In genomic region chr4:1348014-1348513, GRCh38 we compare ENCODE assay signal across 8 cellular contexts. TPM values are rescaled to one million over a fixed set of nuclear protein-coding genes. Genes with fewer than 3 reads are reported as not detected.
DNase-seq lines count a peak whose midpoint lies in the region; ATAC-seq and TF ChIP-seq lines count a peak whose summit lies in the region.

No MANE protein-coding gene starts in this region.

- H4K20me1 ChIP-seq in PC-3 (ENCODE audit: low read length) = no peaks in the 10 kb centered on the region

- H3K9ac ChIP-seq in PC-3 (ENCODE audit: low read length) (peak overlapping the region; percentile 85), endodermal cell (ENCODE audit: extremely low read depth, low read length, poor library complexity, severe bottlenecking) (peak overlapping the region; percentile 86)

- H3K9me2 ChIP-seq in PC-3 (replicated peaks; ENCODE audit: low read length) = no peaks in the 10 kb centered on the region

- H3K4me3 ChIP-seq in PC-3 (ENCODE audit: low read length) (peak overlapping the region; percentile 73), endodermal cell (ENCODE audit: low read length) (peak overlapping the region; percentile 97), neuron (ENCODE audit: low read length) (peak overlapping the region; percentile 65)

- 88 to 92% methylated on average over 12 of the region's 12 CpGs for WGBS in endodermal cell (ENCODE audit: insufficient coverage in 1 of 2, insufficient read length in 1 of 2), 2 experiments

- H3K9me3 Mint-ChIP-seq in CD14-positive monocyte (peaks cover 0 to 7% (median 1%) of the 10 kb centered on the region in 7 donors), endodermal cell (no peaks in the 10 kb centered on the region)

- peak overlapping the region; percentile 64 for H2AFZ ChIP-seq in PC-3 (ENCODE audit: low read length)
- H2AFZ ChIP-seq in neuron (ENCODE audit: low read depth, low read length) = no peak overlapping the region

- POLR2A ChIA-PET in PC-3 (lab: Charles Lee; ENCODE audit: unreplicated experiment) = no interaction called here

- H3K36me3 ChIP-seq in PC-3 (ENCODE audit: low read depth, low read length) = no peaks in the 10 kb centered on the region
- peaks cover 25% of the 10 kb centered on the region for H3K36me3 ChIP-seq in endodermal cell (ENCODE audit: control insufficient read depth, insufficient read depth, low read length)
- H3K36me3 ChIP-seq in neuron (ENCODE audit: insufficient read depth, low read length) = peaks cover 16% of the 10 kb centered on the region

- H3K4me1 ChIP-seq in PC-3 (ENCODE audit: insufficient read depth, low read length) = peaks cover 35% of the 10 kb centered on the region
- no peaks in the 10 kb centered on the region for H3K4me1 ChIP-seq in endodermal cell (ENCODE audit: control insufficient read depth, insufficient read depth, low read length)
- peaks cover 19% of the 10 kb centered on the region for H3K4me1 ChIP-seq in neuron (ENCODE audit: insufficient read depth, low read length)

- DNase-seq in CD14-positive monocyte (ENCODE audit: low spot score) = no peak
- DNase-seq in PC-3 = no peak
- DNase-seq in endodermal cell = no peak
- no peak for DNase-seq in GM10266 (ENCODE audit: extremely low spot score)
- DNase-seq in mesenteric fat pad (ENCODE audit: low spot score) = no peak
- no peak for DNase-seq in SKM-1 (lab: John Stamatoyannopoulos, UW; ENCODE audit: unreplicated experiment)
- no peak for DNase-seq in globus pallidus (ENCODE audit: low spot score)

- CTCF ChIA-PET in PC-3 (lab: Charles Lee) = no interaction called here

- TF ChIP-seq CTCF in CD14-positive monocyte (IDR thresholded peaks at IDR 0.05) (no peak), PC-3 (conservative IDR thresholded peaks at IDR 0.05; ENCODE audit: low read depth, low read length) (no peak), endodermal cell (conservative IDR thresholded peaks at IDR 0.05) (no peak), GM10266 (IDR thresholded peaks at IDR 0.05; ENCODE audit: control insufficient read depth, insufficient read depth, low read depth, missing control alignments) (no peak)

- BruUV-seq in PC-3 (replicated peaks; lab: Mats Ljungman, UMichigan) = TSS peak; percentile 84

- H3K27me3 Mint-ChIP-seq in CD14-positive monocyte (ENCODE audit: low read depth in 3 of 3) = peaks cover 0 to 2% (median 0%) of the 10 kb centered on the region in 3 donors
- peaks cover under 1% of the 10 kb centered on the region for H3K27me3 Mint-ChIP-seq in endodermal cell (ENCODE audit: insufficient read depth)

- no peaks in the 10 kb centered on the region for H3K9me3 ChIP-seq in PC-3 (ENCODE audit: low read length)
- no peaks in the 10 kb centered on the region for H3K9me3 ChIP-seq in endodermal cell (ENCODE audit: control insufficient read depth, low read length)
- no peaks in the 10 kb centered on the region for H3K9me3 ChIP-seq in neuron (ENCODE audit: low read length)

- H3K27ac ChIP-seq in PC-3 (ENCODE audit: low read length) (peak overlapping the region; percentile 80), endodermal cell (ENCODE audit: low read depth, low read length) (peak overlapping the region; percentile 88)

- H3F3A ChIP-seq in PC-3 (ENCODE audit: low read length, unreplicated experiment) = no peaks in the 10 kb centered on the region

- peaks cover 33% of the 10 kb centered on the region for H3K4me1 Mint-ChIP-seq in CD14-positive monocyte
- peaks cover 14% of the 10 kb centered on the region for H3K4me1 Mint-ChIP-seq in endodermal cell

- ATAC-seq in PC-3 = no peak

- peak overlapping the region; percentile 90 for H3K4me2 ChIP-seq in PC-3 (ENCODE audit: low read length)

- intact Hi-C loops in CD14-positive monocyte (cut with micrococcal nuclease) (loop anchor here (5.0 to 10.0 kb wide), 5 partner anchors 336 to 657 kb away; partner anchors contain the start of genes FGFRL1 (in 1 of the 2), NELFA (in 1 of the 2), TACC3 (in 1 of the 2) and TMEM129 (in 1 of the 2)), PC-3 (cut with micrococcal nuclease) (loop anchor here (5.0 kb wide), 1 partner anchor 61 kb away; the partner anchor contains the start of gene MAEA)

- H3K36me3 Mint-ChIP-seq in CD14-positive monocyte = peaks cover 24 to 51% of the 10 kb centered on the region in 2 donors
- H3K36me3 Mint-ChIP-seq in endodermal cell (ENCODE audit: low read depth) = peaks cover 25% of the 10 kb centered on the region

- H3K27me3 ChIP-seq in PC-3 (ENCODE audit: low read length) (no peaks in the 10 kb centered on the region), endodermal cell (ENCODE audit: control insufficient read depth, insufficient read depth, low read length, poor library complexity, severe bottlenecking) (no peaks in the 10 kb centered on the region), neuron (ENCODE audit: insufficient read depth, low read length) (no peaks in the 10 kb centered on the region)

- H3K27ac Mint-ChIP-seq in CD14-positive monocyte (peak overlapping the region; percentile 93 to 98 (median 97)), endodermal cell (peak overlapping the region; percentile 52)

- H3K4me3 Mint-ChIP-seq in CD14-positive monocyte = peak overlapping the region; percentile 80 to 90
- H3K4me3 Mint-ChIP-seq in endodermal cell = peak overlapping the region; percentile 85

- H3K79me2 ChIP-seq in PC-3 (ENCODE audit: low read length) = peaks cover 34% of the 10 kb centered on the region

RNA-seq across cellular contexts. Expression of gene UVSSA, which starts 1.1 kb away (rescaled TPM):
- polyA plus RNA-seq in CD14-positive monocyte = 1 to 10 TPM; 2.6 to 4.8 TPM
- total RNA-seq in PC-3 (2014; rRNA removed) = 6.2 and 11.2 TPM in 2 replicates
- 10 to 100 TPM; 50.4 to 61.6 TPM for total RNA-seq in endodermal cell
- 19.2 TPM for polyA plus RNA-seq in endodermal cell (2013, experiment 1 of 2)
- polyA plus RNA-seq in endodermal cell (2013, experiment 2 of 2) = 17.1 TPM
- total RNA-seq in mesenteric fat pad = 19.0 TPM

RNA-seq across cellular contexts. Expression of gene NKX1-1, which starts 58.2 kb away (rescaled TPM):
- not detected for polyA plus RNA-seq in CD14-positive monocyte
- total RNA-seq in PC-3 (2014; rRNA removed) (not detected in 2 replicates), endodermal cell (not detected), mesenteric fat pad (not detected)
- polyA plus RNA-seq in endodermal cell (2013, experiment 1 of 2) = 0.18 TPM
- polyA plus RNA-seq in endodermal cell (2013, experiment 2 of 2) = not detected

RNA-seq across cellular contexts. Expression of gene MAEA, which starts 58.4 kb away (rescaled TPM):
- 10 to 100 TPM; 34.3 to 37.7 TPM for polyA plus RNA-seq in CD14-positive monocyte
- total RNA-seq in PC-3 (2014; rRNA removed) (48.1 and 81.4 TPM in 2 replicates), endodermal cell (10 to 100 TPM; 48.8 to 72.7 TPM), mesenteric fat pad (46.8 TPM)
- 72.4 TPM for polyA plus RNA-seq in endodermal cell (2013, experiment 1 of 2)
- 65.4 TPM for polyA plus RNA-seq in endodermal cell (2013, experiment 2 of 2)
